In the genomic region with DNA sequence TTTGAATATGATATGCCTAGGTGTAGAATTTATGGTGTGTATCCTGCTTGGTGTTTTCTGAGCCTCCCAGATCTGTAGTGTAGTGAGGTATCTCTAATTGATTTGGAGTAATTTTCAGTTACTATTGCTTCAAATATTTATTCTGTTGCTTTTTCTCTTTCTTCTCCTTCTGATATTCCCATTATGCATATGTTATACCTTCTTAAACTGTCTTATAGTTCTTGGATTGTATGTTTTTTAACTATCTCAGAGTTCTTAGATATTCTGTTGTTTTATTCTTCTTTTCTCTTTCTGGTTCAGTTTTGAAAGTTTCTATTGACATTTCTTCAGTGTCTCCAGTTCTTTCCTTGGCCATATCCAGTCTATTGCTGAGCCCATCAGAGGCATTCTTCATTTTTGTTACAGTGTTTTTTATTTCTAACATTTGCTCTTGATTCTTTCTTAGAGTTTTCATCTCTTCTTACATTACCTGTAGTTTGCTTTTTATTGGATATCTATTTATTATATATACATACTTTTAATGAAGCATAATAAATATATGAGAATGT, we compare ENCODE assay signal across 37 cellular contexts.
"Had no signal": no experiment of that assay in that cellular context is flagged by ENCODE, and none has a peak within 500 bp of the region (broad histone marks: within the 10 kb centered on the region; RNA-seq: fewer than 3 reads in every experiment).

No MANE protein-coding gene starts in this region.

- H3K27me3 ChIP-seq: ascending aorta, cardiac muscle cell had no signal

- DNase-seq: activated B cell treated with CpG ODN at 0.5 μM for 24 hours; activated CD4-positive, alpha-beta memory T cell treated with anti-CD3 and anti-CD28 coated beads for 36 hours; activated CD4-positive, alpha-beta T cell treated with anti-CD3 and anti-CD28 coated beads for 4 hours; activated CD4-positive, alpha-beta T cell treated with anti-CD3 and anti-CD28 coated beads, Interleukin-2, amount 10 ng/mL, durations not matched to agents 24 days and 14 days; activated CD4-positive, alpha-beta T cell treated with anti-CD3 and anti-CD28 coated beads, Interleukin-2, amount 50 U/mL, for 1 hour; activated CD4-positive, alpha-beta T cell treated with anti-CD3 and anti-CD28 coated beads, Interleukin-2, amount 50 U/mL, for 4 hours; activated CD4-positive, CD25-positive, alpha-beta regulatory T cell treated with anti-CD3 and anti-CD28 coated beads, Interleukin-2, amount 50 U/mL, for 72 hours; activated CD8-positive, alpha-beta memory T cell treated with anti-CD3 and anti-CD28 coated beads, Interleukin-2, amount 50 U/mL, for 4 hours; activated CD8-positive, alpha-beta T cell treated with anti-CD3 and anti-CD28 coated beads for 36 hours; activated effector memory CD4-positive, alpha-beta T cell treated with anti-CD3 and anti-CD28 coated beads, Interleukin-2, amount 50 U/mL, for 16 hours; activated gamma-delta T cell treated with Interleukin-2 at 50 U/mL for 16 hours; activated naive CD4-positive, alpha-beta T cell; activated naive CD4-positive, alpha-beta T cell treated with anti-CD3 and anti-CD28 coated beads for 36 hours; activated naive CD4-positive, alpha-beta T cell treated with anti-CD3 and anti-CD28 coated beads, Interleukin-2, amount 50 U/mL, for 16 hours; activated naive CD8-positive, alpha-beta T cell treated with anti-CD3 and anti-CD28 coated beads for 36 hours; activated T-cell treated with anti-CD3 and anti-CD28 coated beads for 4 hours; activated T-cell treated with anti-CD3 and anti-CD28 coated beads, Interleukin-2, amount 50 U/mL, for 24 hours; activated T-cell treated with anti-CD3 and anti-CD28 coated beads, Interleukin-2, amount 50 U/mL, for 48 hours; amygdala; anterior cingulate cortex; caudate nucleus; cerebellar nuclear complex; T-helper 1 cell; T-helper 2 cell; T-helper 9 cell had no signal

- H3K27me3 Mint-ChIP-seq: activated B cell treated with CpG ODN at 0.5 μM for 24 hours; activated CD4-positive, alpha-beta memory T cell treated with anti-CD3 and anti-CD28 coated beads for 36 hours; activated CD4-positive, alpha-beta T cell treated with anti-CD3 and anti-CD28 coated beads, Interleukin-2, amount 10 ng/mL, durations not matched to agents 24 days and 14 days; activated CD8-positive, alpha-beta T cell treated with anti-CD3 and anti-CD28 coated beads for 36 hours; activated naive CD8-positive, alpha-beta T cell treated with anti-CD3 and anti-CD28 coated beads for 36 hours; activated T-cell treated with anti-CD3 and anti-CD28 coated beads, Interleukin-2, amount 50 U/mL, for 24 hours; activated T-helper 17 cell treated with anti-CD3 and anti-CD28 coated beads, Interleukin-2, amount 50 U/mL, for 72 hours; central memory CD8-positive, alpha-beta T cell had no signal

- H3K4me1 Mint-ChIP-seq: activated B cell treated with CpG ODN at 0.5 μM for 24 hours; activated CD4-positive, alpha-beta T cell treated with anti-CD3 and anti-CD28 coated beads, Interleukin-2, amount 10 ng/mL, durations not matched to agents 24 days and 14 days; activated naive CD8-positive, alpha-beta T cell treated with anti-CD3 and anti-CD28 coated beads for 36 hours; activated T-helper 17 cell treated with anti-CD3 and anti-CD28 coated beads, Interleukin-2, amount 50 U/mL, for 72 hours; central memory CD8-positive, alpha-beta T cell had no signal

- H3K4me1 ChIP-seq: ascending aorta had no signal

- H3K27ac ChIP-seq: ascending aorta, cardiac muscle cell, VCaP had no signal

- H3K27ac Mint-ChIP-seq: activated B cell treated with CpG ODN at 0.5 μM for 24 hours; activated CD4-positive, alpha-beta memory T cell treated with anti-CD3 and anti-CD28 coated beads for 36 hours; activated CD4-positive, alpha-beta T cell treated with anti-CD3 and anti-CD28 coated beads, Interleukin-2, amount 10 ng/mL, durations not matched to agents 24 days and 14 days; activated CD8-positive, alpha-beta T cell treated with anti-CD3 and anti-CD28 coated beads for 36 hours; activated naive CD4-positive, alpha-beta T cell treated with anti-CD3 and anti-CD28 coated beads for 36 hours; activated naive CD4-positive, alpha-beta T cell treated with anti-CD3 and anti-CD28 coated beads, Interleukin-2, amount 50 U/mL, for 72 hours; activated naive CD8-positive, alpha-beta T cell treated with anti-CD3 and anti-CD28 coated beads for 36 hours; activated T-cell treated with anti-CD3 and anti-CD28 coated beads, Interleukin-2, amount 50 U/mL, for 24 hours; activated T-helper 1 cell treated with anti-CD3 and anti-CD28 coated beads, Interleukin-12 subunit alpha, Interleukin-12 subunit beta, Interleukin-2, Interleukin-4 antibody, amounts not matched to agents 30 ng/mL and 10 ng/mL and 1 ng/mL, durations not matched to agents 14 hours and 24 hours and 36 hours; activated T-helper 17 cell treated with anti-CD3 and anti-CD28 coated beads, Interleukin-2, amount 50 U/mL, for 72 hours; brain; T-helper 1 cell treated with Interleukin-12 subunit alpha and Interleukin-12 subunit beta and Interleukin-4 antibody, amounts not matched to agents 30 μg/mL and 1 μg/mL, for 36 hours; T-helper 2 cell treated with Interferon-gamma antibody and Interleukin-4, amounts not matched to agents 5 μg/mL and 100 μg/mL, for 36 hours had no signal

- FAIRE-seq: bronchial epithelial cell, TTC549 had no signal

- H3K4me3 ChIP-seq: ascending aorta, cardiac muscle cell had no signal

- ATAC-seq: activated CD8-positive, alpha-beta T cell treated with anti-CD3 and anti-CD28 coated beads for 36 hours; activated naive CD4-positive, alpha-beta T cell treated with anti-CD3 and anti-CD28 coated beads, Interleukin-2, amount 50 U/mL, for 72 hours; activated T-helper 17 cell treated with anti-CD3 and anti-CD28 coated beads, Interleukin-2, amount 50 U/mL, for 72 hours had no signal

- H3K36me3 ChIP-seq: cardiac muscle cell had no signal

- H3K4me3 Mint-ChIP-seq: activated B cell treated with CpG ODN at 0.5 μM for 24 hours; activated CD4-positive, alpha-beta memory T cell treated with anti-CD3 and anti-CD28 coated beads for 36 hours; activated CD4-positive, alpha-beta T cell treated with anti-CD3 and anti-CD28 coated beads, Interleukin-2, amount 10 ng/mL, durations not matched to agents 24 days and 14 days; activated CD8-positive, alpha-beta T cell treated with anti-CD3 and anti-CD28 coated beads for 36 hours; activated naive CD4-positive, alpha-beta T cell treated with anti-CD3 and anti-CD28 coated beads for 36 hours; activated naive CD8-positive, alpha-beta T cell treated with anti-CD3 and anti-CD28 coated beads for 36 hours; activated T-cell treated with anti-CD3 and anti-CD28 coated beads, Interleukin-2, amount 50 U/mL, for 24 hours; activated T-helper 1 cell treated with anti-CD3 and anti-CD28 coated beads, Interleukin-12 subunit alpha, Interleukin-12 subunit beta, Interleukin-2, Interleukin-4 antibody, amounts not matched to agents 30 ng/mL and 10 ng/mL and 1 ng/mL, durations not matched to agents 14 hours and 24 hours and 36 hours; activated T-helper 17 cell treated with anti-CD3 and anti-CD28 coated beads, Interleukin-2, amount 50 U/mL, for 72 hours; brain; central memory CD8-positive, alpha-beta T cell; T-helper 1 cell treated with Interleukin-12 subunit alpha and Interleukin-12 subunit beta and Interleukin-4 antibody, amounts not matched to agents 30 μg/mL and 1 μg/mL, for 36 hours; T-helper 2 cell treated with Interferon-gamma antibody and Interleukin-4, amounts not matched to agents 5 μg/mL and 100 μg/mL, for 36 hours had no signal

- H3K9me3 Mint-ChIP-seq: activated T-helper 17 cell treated with anti-CD3 and anti-CD28 coated beads, Interleukin-2, amount 50 U/mL, for 72 hours had no signal
